ENCODE assay signal across 13 cellular contexts in genomic region chr3:153972862-153973261, GRCh38.
DNase-seq lines count a peak whose midpoint lies in the region; ATAC-seq lines count a peak whose summit lies in the region.
"Had no signal": no experiment of that assay in that cellular context is flagged by ENCODE, and none has a peak within 500 bp of the region (broad histone marks: within the 10 kb centered on the region; RNA-seq: fewer than 3 reads in every experiment).

No MANE protein-coding gene starts in this region.

- ATAC-seq in GM18498 (IDR thresholded peaks at IDR 0.05; ENCODE audit: unreplicated experiment) (peak; percentile 52), GM19397 (IDR thresholded peaks at IDR 0.05; ENCODE audit: unreplicated experiment) (peak; percentile 52), HG02623 (IDR thresholded peaks at IDR 0.05; ENCODE audit: unreplicated experiment) (peak; percentile 59), HG03175 (IDR thresholded peaks at IDR 0.05; ENCODE audit: unreplicated experiment) (peak; percentile 37)

- DNase-seq in NCI-H2171 treated with DMSO at 0.1 percent for 48 hours (lab: John Stamatoyannopoulos, UW) (no peak), RKO (ENCODE audit: low spot score) (no peak), HuH-7.5 (ENCODE audit: low spot score) (no peak)
- no peak for DNase-seq in stimulated activated CD4-positive, alpha-beta T cell treated with anti-CD3 and anti-CD28 coated beads, Interleukin-2, amount 100 ng/mL, for 24 hours
- DNase-seq: activated CD4-positive, alpha-beta T cell treated with anti-CD3 and anti-CD28 coated beads, Interleukin-2, amount 50 U/mL, for 48 hours; activated gamma-delta T cell treated with Interleukin-2 at 50 U/mL for 16 hours; mesendoderm; NCI-H1092; NCI-H526 had no signal
